In genomic region chr2:53818854-53819435, GRCh38 we compare ENCODE assay signal across 24 cellular contexts.
"Had no signal": no experiment of that assay in that cellular context is flagged by ENCODE, and none has a peak within 500 bp of the region (broad histone marks: within the 10 kb centered on the region; RNA-seq: fewer than 3 reads in every experiment).

No MANE protein-coding gene starts in this region.

- H3K4me1 ChIP-seq: gastrocnemius medialis, left ventricle myocardium inferior, lower lobe of right lung, neural progenitor cell, parathyroid adenoma, testis, tibial artery had no signal

- H3K9me3 ChIP-seq: gastrocnemius medialis, left ventricle myocardium inferior, lower lobe of right lung, testis, tibial artery had no signal

- H3K27ac ChIP-seq: gastrocnemius medialis, left ventricle myocardium inferior, lower lobe of right lung, neural progenitor cell, parathyroid adenoma, testis, tibial artery had no signal

- ATAC-seq: gastrocnemius medialis; lower lobe of right lung; natural killer cell treated with Interleukin-12 subunit alpha and Interleukin-12 subunit beta and Interleukin-15 and Interleukin-18, amount 100 ng/mL, for 72 hours; sciatic nerve; stimulated activated naive CD8-positive, alpha-beta T cell treated with anti-CD3 and anti-CD28 coated beads, Interleukin-15, Interleukin-2, amounts not matched to agents 100 U/mL and 50 U/mL, for 24 hours had no signal

- H3K27ac Mint-ChIP-seq: natural killer cell treated with Interleukin-12 subunit alpha and Interleukin-12 subunit beta and Interleukin-15 and Interleukin-18, amount 100 ng/mL, for 72 hours; neural progenitor cell; progenitor cell of endocrine pancreas; type B pancreatic cell had no signal

- H3K9me3 Mint-ChIP-seq: natural killer cell treated with Interleukin-12 subunit alpha and Interleukin-12 subunit beta and Interleukin-15 and Interleukin-18, amount 100 ng/mL, for 72 hours; neural progenitor cell; type B pancreatic cell had no signal

- DNase-seq: cerebellar nuclear complex; cortex of kidney; effector CD4-positive, alpha-beta T cell; foreskin fibroblast; gastrocnemius medialis; head of caudate nucleus; kidney; left ventricle myocardium inferior; lower lobe of right lung; stimulated activated CD4-positive, alpha-beta T cell treated with anti-CD3 and anti-CD28 coated beads, Interleukin-12 subunit alpha, Interleukin-12 subunit beta, amount 100 ng/mL, for 4 hours; stimulated activated CD4-positive, alpha-beta T cell treated with anti-CD3 and anti-CD28 coated beads, Interleukin-1b, Interleukin-23, amount 100 ng/mL, for 48 hours; stimulated activated CD4-positive, alpha-beta T cell treated with anti-CD3 and anti-CD28 coated beads, Interleukin-4, amount 100 ng/mL, for 1 hour; stimulated activated CD8-positive, alpha-beta memory T cell treated with anti-CD3 and anti-CD28 coated beads, Interleukin-4, amount 100 ng/mL, for 48 hours; stimulated activated naive CD8-positive, alpha-beta T cell treated with anti-CD3 and anti-CD28 coated beads, Interleukin-15, Interleukin-2, amounts not matched to agents 100 U/mL and 50 U/mL, for 24 hours; substantia nigra; testis; tibial artery had no signal

- H3K9ac ChIP-seq: neural progenitor cell, parathyroid adenoma had no signal

- H3K27me3 ChIP-seq: gastrocnemius medialis, neural progenitor cell, testis, tibial artery had no signal

- H3K4me3 Mint-ChIP-seq: natural killer cell treated with Interleukin-12 subunit alpha and Interleukin-12 subunit beta and Interleukin-15 and Interleukin-18, amount 100 ng/mL, for 72 hours; neural progenitor cell; type B pancreatic cell had no signal

- H3K27me3 Mint-ChIP-seq: natural killer cell treated with Interleukin-12 subunit alpha and Interleukin-12 subunit beta and Interleukin-15 and Interleukin-18, amount 100 ng/mL, for 72 hours; progenitor cell of endocrine pancreas; type B pancreatic cell had no signal

- H3K4me2 ChIP-seq: neural progenitor cell, smooth muscle cell had no signal

- H2AFZ ChIP-seq: neural progenitor cell, parathyroid adenoma had no signal

- H3K4me1 Mint-ChIP-seq: neural progenitor cell had no signal

- H3K4me3 ChIP-seq: gastrocnemius medialis, left ventricle myocardium inferior, lower lobe of right lung, neural progenitor cell, smooth muscle cell, testis, tibial artery had no signal
